1 cellular context compared by ENCODE assay signal in the genomic region with DNA sequence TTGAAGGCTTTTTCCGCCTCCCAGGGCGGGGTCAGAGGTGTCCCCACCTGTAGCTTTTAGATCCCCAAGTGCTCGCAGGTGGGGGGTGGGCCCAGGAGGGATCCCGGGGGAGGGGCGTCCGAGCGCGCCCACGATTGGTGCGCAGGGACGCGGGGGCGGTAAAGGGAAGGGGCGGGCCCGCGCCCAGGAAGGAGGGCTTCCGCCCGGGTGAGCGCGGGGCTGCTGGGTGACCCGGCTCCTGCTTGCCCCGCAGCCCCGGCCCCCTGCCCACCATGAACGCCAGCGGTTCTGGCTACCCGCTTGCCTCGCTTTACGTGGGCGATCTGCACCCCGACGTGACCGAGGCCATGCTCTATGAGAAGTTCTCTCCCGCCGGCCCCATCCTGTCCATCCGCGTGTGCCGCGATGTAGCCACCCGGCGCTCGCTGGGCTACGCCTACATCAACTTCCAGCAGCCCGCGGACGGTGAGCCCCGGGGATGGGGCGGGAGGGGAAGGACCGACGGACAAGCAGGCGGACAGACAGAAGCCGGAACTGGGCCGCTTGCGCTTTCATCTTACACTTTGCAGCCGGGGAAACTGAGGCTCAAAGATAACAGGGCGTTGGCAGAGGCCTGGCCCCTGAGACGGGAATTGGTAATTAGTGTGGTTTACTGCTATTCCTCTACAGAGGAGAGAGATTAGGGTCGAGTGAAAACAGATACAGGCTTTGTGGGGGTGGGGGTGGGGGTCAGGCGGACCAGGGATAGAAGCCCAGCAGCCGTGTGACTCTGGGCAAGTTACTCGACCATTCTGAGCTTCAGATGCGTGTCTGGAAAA.
TF ChIP-seq lines count a peak whose summit lies in the region.

A gene (plus strand): TSS at position 189 of the 818 bp plus-strand sequence. CDS start 84 bp downstream, at position 273.

TF ChIP-seq in HepG2, 621 proteins besides CTCF, POLR2A, EP300 and RAD21 (continued from another document and continues in another):
- TF ChIP-seq, protein P1, sequence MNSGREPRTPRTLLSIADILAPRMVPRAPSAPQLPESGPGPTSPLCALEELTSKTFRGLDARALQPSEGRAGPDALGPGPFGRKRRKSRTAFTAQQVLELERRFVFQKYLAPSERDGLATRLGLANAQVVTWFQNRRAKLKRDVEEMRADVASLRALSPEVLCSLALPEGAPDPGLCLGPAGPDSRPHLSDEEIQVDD (CRISPR knock-in tag; IDR thresholded peaks at IDR 0.05; ENCODE audit: borderline replicate concordance): peak; percentile 80; the same call in 1 of the 2 replicates
- TF ChIP-seq ZNF496 (CRISPR knock-in tag; IDR thresholded peaks at IDR 0.05; ENCODE audit: insufficient replicate concordance) (no peak), KMT2A (CRISPR knock-in tag; IDR thresholded peaks at IDR 0.05) (peak; percentile 50; the same call in 1 of the 2 replicates), ELF1 (CRISPR knock-in tag; IDR thresholded peaks at IDR 0.05) (peak; percentile 58; the same call in 1 of the 2 replicates), SIX4 (CRISPR knock-in tag; IDR thresholded peaks at IDR 0.05) (peak; percentile 32; the same call in 1 of the 2 replicates), ZNF354B (CRISPR knock-in tag; IDR thresholded peaks at IDR 0.05) (no peak), SMYD3 (CRISPR knock-in tag; IDR thresholded peaks at IDR 0.05) (no peak), SRY (CRISPR knock-in tag; IDR thresholded peaks at IDR 0.05) (peak; percentile 83), HNRNPK (IDR thresholded peaks at IDR 0.05; ENCODE audit: low read depth, low read length, poor library complexity, severe bottlenecking) (peak; percentile 94), ISL2 (CRISPR knock-in tag; IDR thresholded peaks at IDR 0.05) (peak; percentile 59), NR2F6 (IDR thresholded peaks at IDR 0.05) (no peak), NR2F6 (CRISPR knock-in tag; IDR thresholded peaks at IDR 0.05) (peak; percentile 37; the same call in 1 of the 2 replicates), ZNF546 (CRISPR knock-in tag; conservative IDR thresholded peaks at IDR 0.05) (no peak; the same call in 1 of the 2 replicates), RXRA (CRISPR knock-in tag; IDR thresholded peaks at IDR 0.05) (peak; percentile 86), ZNF589 (CRISPR knock-in tag; conservative IDR thresholded peaks at IDR 0.05) (0 out of 2 replicates have a peak, but pooled peaks have one; percentile 95), ZNF614 (CRISPR knock-in tag; IDR thresholded peaks at IDR 0.05; ENCODE audit: borderline replicate concordance) (no peak; the same call in 1 of the 2 replicates), ZNF446 (CRISPR knock-in tag; IDR thresholded peaks at IDR 0.05) (peak; percentile 65; the same call in 1 of the 2 replicates), NR2C2 (CRISPR knock-in tag; IDR thresholded peaks at IDR 0.05; ENCODE audit: borderline replicate concordance) (peak; percentile 33; the same call in 1 of the 2 replicates), HOXD1 (CRISPR knock-in tag; IDR thresholded peaks at IDR 0.05) (peak; percentile 73; the same call in 1 of the 2 replicates), ZNF629 (CRISPR knock-in tag; conservative IDR thresholded peaks at IDR 0.05) (no peak), HOXA5 (CRISPR knock-in tag; IDR thresholded peaks at IDR 0.05) (peak; percentile 83; the same call in 1 of the 2 replicates), TCF7 (IDR thresholded peaks at IDR 0.05; ENCODE audit: low read depth) (no peak), ZNF33B (CRISPR knock-in tag; IDR thresholded peaks at IDR 0.05) (peak; percentile 54; the same call in 1 of the 2 replicates), ZMYM4 (CRISPR knock-in tag; IDR thresholded peaks at IDR 0.05) (peak; percentile 61; the same call in 1 of the 2 replicates), ZNF530 (CRISPR knock-in tag; IDR thresholded peaks at IDR 0.05; ENCODE audit: low read depth) (no peak)
- TF ChIP-seq, protein P2, sequence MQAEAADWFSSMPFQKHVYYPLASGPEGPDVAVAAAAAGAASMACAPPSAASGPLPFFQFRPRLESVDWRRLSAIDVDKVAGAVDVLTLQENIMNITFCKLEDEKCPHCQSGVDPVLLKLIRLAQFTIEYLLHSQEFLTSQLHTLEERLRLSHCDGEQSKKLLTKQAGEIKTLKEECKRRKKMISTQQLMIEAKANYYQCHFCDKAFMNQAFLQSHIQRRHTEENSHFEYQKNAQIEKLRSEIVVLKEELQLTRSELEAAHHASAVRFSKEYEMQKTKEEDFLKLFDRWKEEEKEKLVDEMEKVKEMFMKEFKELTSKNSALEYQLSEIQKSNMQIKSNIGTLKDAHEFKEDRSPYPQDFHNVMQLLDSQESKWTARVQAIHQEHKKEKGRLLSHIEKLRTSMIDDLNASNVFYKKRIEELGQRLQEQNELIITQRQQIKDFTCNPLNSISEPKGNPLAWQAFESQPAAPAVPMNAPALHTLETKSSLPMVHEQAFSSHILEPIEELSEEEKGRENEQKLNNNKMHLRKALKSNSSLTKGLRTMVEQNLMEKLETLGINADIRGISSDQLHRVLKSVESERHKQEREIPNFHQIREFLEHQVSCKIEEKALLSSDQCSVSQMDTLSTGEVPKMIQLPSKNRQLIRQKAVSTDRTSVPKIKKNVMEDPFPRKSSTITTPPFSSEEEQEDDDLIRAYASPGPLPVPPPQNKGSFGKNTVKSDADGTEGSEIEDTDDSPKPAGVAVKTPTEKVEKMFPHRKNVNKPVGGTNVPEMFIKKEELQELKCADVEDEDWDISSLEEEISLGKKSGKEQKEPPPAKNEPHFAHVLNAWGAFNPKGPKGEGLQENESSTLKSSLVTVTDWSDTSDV (CRISPR knock-in tag; IDR thresholded peaks at IDR 0.05): peak; percentile 80; the same call in 1 of the 2 replicates
- TF ChIP-seq, protein P3, sequence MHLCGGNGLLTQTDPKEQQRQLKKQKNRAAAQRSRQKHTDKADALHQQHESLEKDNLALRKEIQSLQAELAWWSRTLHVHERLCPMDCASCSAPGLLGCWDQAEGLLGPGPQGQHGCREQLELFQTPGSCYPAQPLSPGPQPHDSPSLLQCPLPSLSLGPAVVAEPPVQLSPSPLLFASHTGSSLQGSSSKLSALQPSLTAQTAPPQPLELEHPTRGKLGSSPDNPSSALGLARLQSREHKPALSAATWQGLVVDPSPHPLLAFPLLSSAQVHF (CRISPR knock-in tag; IDR thresholded peaks at IDR 0.05): peak; percentile 87; the same call in 1 of the 2 replicates
- TF ChIP-seq, protein P4, sequence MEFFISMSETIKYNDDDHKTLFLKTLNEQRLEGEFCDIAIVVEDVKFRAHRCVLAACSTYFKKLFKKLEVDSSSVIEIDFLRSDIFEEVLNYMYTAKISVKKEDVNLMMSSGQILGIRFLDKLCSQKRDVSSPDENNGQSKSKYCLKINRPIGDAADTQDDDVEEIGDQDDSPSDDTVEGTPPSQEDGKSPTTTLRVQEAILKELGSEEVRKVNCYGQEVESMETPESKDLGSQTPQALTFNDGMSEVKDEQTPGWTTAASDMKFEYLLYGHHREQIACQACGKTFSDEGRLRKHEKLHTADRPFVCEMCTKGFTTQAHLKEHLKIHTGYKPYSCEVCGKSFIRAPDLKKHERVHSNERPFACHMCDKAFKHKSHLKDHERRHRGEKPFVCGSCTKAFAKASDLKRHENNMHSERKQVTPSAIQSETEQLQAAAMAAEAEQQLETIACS (CRISPR knock-in tag; IDR thresholded peaks at IDR 0.05): peak; percentile 54
- TF ChIP-seq, protein P5, sequence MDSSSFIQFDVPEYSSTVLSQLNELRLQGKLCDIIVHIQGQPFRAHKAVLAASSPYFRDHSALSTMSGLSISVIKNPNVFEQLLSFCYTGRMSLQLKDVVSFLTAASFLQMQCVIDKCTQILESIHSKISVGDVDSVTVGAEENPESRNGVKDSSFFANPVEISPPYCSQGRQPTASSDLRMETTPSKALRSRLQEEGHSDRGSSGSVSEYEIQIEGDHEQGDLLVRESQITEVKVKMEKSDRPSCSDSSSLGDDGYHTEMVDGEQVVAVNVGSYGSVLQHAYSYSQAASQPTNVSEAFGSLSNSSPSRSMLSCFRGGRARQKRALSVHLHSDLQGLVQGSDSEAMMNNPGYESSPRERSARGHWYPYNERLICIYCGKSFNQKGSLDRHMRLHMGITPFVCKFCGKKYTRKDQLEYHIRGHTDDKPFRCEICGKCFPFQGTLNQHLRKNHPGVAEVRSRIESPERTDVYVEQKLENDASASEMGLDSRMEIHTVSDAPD (CRISPR knock-in tag; IDR thresholded peaks at IDR 0.05): peak; percentile 20; the same call in 1 of the 2 replicates
- TF ChIP-seq, protein P6, sequence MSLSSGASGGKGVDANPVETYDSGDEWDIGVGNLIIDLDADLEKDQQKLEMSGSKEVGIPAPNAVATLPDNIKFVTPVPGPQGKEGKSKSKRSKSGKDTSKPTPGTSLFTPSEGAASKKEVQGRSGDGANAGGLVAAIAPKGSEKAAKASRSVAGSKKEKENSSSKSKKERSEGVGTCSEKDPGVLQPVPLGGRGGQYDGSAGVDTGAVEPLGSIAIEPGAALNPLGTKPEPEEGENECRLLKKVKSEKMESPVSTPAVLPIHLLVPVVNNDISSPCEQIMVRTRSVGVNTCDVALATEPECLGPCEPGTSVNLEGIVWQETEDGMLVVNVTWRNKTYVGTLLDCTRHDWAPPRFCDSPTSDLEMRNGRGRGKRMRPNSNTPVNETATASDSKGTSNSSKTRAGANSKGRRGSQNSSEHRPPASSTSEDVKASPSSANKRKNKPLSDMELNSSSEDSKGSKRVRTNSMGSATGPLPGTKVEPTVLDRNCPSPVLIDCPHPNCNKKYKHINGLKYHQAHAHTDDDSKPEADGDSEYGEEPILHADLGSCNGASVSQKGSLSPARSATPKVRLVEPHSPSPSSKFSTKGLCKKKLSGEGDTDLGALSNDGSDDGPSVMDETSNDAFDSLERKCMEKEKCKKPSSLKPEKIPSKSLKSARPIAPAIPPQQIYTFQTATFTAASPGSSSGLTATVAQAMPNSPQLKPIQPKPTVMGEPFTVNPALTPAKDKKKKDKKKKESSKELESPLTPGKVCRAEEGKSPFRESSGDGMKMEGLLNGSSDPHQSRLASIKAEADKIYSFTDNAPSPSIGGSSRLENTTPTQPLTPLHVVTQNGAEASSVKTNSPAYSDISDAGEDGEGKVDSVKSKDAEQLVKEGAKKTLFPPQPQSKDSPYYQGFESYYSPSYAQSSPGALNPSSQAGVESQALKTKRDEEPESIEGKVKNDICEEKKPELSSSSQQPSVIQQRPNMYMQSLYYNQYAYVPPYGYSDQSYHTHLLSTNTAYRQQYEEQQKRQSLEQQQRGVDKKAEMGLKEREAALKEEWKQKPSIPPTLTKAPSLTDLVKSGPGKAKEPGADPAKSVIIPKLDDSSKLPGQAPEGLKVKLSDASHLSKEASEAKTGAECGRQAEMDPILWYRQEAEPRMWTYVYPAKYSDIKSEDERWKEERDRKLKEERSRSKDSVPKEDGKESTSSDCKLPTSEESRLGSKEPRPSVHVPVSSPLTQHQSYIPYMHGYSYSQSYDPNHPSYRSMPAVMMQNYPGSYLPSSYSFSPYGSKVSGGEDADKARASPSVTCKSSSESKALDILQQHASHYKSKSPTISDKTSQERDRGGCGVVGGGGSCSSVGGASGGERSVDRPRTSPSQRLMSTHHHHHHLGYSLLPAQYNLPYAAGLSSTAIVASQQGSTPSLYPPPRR (CRISPR knock-in tag; IDR thresholded peaks at IDR 0.05; ENCODE audit: borderline replicate concordance): peak; percentile 44; the same call in 1 of the 2 replicates
- TF ChIP-seq, protein P7, sequence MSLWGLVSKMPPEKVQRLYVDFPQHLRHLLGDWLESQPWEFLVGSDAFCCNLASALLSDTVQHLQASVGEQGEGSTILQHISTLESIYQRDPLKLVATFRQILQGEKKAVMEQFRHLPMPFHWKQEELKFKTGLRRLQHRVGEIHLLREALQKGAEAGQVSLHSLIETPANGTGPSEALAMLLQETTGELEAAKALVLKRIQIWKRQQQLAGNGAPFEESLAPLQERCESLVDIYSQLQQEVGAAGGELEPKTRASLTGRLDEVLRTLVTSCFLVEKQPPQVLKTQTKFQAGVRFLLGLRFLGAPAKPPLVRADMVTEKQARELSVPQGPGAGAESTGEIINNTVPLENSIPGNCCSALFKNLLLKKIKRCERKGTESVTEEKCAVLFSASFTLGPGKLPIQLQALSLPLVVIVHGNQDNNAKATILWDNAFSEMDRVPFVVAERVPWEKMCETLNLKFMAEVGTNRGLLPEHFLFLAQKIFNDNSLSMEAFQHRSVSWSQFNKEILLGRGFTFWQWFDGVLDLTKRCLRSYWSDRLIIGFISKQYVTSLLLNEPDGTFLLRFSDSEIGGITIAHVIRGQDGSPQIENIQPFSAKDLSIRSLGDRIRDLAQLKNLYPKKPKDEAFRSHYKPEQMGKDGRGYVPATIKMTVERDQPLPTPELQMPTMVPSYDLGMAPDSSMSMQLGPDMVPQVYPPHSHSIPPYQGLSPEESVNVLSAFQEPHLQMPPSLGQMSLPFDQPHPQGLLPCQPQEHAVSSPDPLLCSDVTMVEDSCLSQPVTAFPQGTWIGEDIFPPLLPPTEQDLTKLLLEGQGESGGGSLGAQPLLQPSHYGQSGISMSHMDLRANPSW (CRISPR knock-in tag; IDR thresholded peaks at IDR 0.05; ENCODE audit: borderline replicate concordance): 0 out of 2 replicates have a peak, but pooled peaks have one; percentile 73
- TF ChIP-seq, protein P8, sequence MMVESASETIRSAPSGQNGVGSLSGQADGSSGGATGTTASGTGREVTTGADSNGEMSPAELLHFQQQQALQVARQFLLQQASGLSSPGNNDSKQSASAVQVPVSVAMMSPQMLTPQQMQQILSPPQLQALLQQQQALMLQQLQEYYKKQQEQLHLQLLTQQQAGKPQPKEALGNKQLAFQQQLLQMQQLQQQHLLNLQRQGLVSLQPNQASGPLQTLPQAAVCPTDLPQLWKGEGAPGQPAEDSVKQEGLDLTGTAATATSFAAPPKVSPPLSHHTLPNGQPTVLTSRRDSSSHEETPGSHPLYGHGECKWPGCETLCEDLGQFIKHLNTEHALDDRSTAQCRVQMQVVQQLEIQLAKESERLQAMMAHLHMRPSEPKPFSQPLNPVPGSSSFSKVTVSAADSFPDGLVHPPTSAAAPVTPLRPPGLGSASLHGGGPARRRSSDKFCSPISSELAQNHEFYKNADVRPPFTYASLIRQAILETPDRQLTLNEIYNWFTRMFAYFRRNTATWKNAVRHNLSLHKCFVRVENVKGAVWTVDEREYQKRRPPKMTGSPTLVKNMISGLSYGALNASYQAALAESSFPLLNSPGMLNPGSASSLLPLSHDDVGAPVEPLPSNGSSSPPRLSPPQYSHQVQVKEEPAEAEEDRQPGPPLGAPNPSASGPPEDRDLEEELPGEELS (CRISPR knock-in tag; IDR thresholded peaks at IDR 0.05): 0 out of 2 replicates have a peak, but pooled peaks have one; percentile 15
- TF ChIP-seq, protein P9, sequence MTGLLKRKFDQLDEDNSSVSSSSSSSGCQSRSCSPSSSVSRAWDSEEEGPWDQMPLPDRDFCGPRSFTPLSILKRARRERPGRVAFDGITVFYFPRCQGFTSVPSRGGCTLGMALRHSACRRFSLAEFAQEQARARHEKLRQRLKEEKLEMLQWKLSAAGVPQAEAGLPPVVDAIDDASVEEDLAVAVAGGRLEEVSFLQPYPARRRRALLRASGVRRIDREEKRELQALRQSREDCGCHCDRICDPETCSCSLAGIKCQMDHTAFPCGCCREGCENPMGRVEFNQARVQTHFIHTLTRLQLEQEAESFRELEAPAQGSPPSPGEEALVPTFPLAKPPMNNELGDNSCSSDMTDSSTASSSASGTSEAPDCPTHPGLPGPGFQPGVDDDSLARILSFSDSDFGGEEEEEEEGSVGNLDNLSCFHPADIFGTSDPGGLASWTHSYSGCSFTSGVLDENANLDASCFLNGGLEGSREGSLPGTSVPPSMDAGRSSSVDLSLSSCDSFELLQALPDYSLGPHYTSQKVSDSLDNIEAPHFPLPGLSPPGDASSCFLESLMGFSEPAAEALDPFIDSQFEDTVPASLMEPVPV (CRISPR knock-in tag; IDR thresholded peaks at IDR 0.05): peak; percentile 78
- TF ChIP-seq, protein P10, sequence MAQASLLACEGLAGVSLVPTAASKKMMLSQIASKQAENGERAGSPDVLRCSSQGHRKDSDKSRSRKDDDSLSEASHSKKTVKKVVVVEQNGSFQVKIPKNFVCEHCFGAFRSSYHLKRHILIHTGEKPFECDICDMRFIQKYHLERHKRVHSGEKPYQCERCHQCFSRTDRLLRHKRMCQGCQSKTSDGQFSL (CRISPR knock-in tag; IDR thresholded peaks at IDR 0.05): peak; percentile 51; the same call in 1 of the 2 replicates
